28 cellular contexts compared by ENCODE assay signal in genomic region chr20:55090301-55090700, GRCh38.
"Had no signal": no experiment of that assay in that cellular context is flagged by ENCODE, and none has a peak within 500 bp of the region (broad histone marks: within the 10 kb centered on the region; RNA-seq: fewer than 3 reads in every experiment).

No MANE protein-coding gene starts in this region.

- H3K36me3 ChIP-seq: cardiac muscle cell, colonic mucosa, WERI-Rb-1 had no signal

- H3K27ac ChIP-seq: body of pancreas, cardiac muscle cell, colonic mucosa, WERI-Rb-1 had no signal

- H3K4me3 ChIP-seq: body of pancreas, cardiac muscle cell, colonic mucosa had no signal

- H3K4me1 ChIP-seq: body of pancreas, colonic mucosa had no signal

- FAIRE-seq: frontal cortex had no signal

- H3K9me3 ChIP-seq: body of pancreas, colonic mucosa had no signal

- ATAC-seq: activated CD4-positive, CD25-positive, alpha-beta regulatory T cell treated with anti-CD3 and anti-CD28 coated beads, Interleukin-2, amount 50 U/mL, for 24 hours; activated CD8-positive, alpha-beta T cell treated with anti-CD3 and anti-CD28 coated beads for 36 hours; activated T-cell treated with anti-CD3 and anti-CD28 coated beads, Interleukin-2, amount 50 U/mL, for 4 hours; activated T-helper 17 cell treated with anti-CD3 and anti-CD28 coated beads, Interleukin-2, amount 50 U/mL, for 72 hours; body of pancreas; esophagus mucosa; T-helper 17 cell had no signal

- H3K27me3 ChIP-seq: body of pancreas, cardiac muscle cell, colonic mucosa had no signal

- DNase-seq: activated B cell treated with CpG ODN at 0.5 μM for 24 hours; activated CD4-positive, alpha-beta T cell treated with anti-CD3 and anti-CD28 coated beads for 48 hours; activated CD4-positive, alpha-beta T cell treated with anti-CD3 and anti-CD28 coated beads, Interleukin-2, amount 50 U/mL, for 1 hour; activated CD4-positive, alpha-beta T cell treated with anti-CD3 and anti-CD28 coated beads, Interleukin-2, amount 50 U/mL, for 48 hours; activated CD8-positive, alpha-beta memory T cell treated with anti-CD3 and anti-CD28 coated beads for 24 hours; activated CD8-positive, alpha-beta T cell treated with anti-CD3 and anti-CD28 coated beads for 36 hours; activated effector memory CD4-positive, alpha-beta T cell treated with Interleukin-2 at 50 U/mL for 16 hours; activated gamma-delta T cell treated with Interleukin-2 at 50 U/mL for 16 hours; activated naive CD4-positive, alpha-beta T cell treated with anti-CD3 and anti-CD28 coated beads, Interleukin-2, amount 50 U/mL, for 16 hours; activated naive CD4-positive, alpha-beta T cell treated with Interleukin-2 at 50 U/mL for 16 hours; activated T-cell treated with anti-CD3 and anti-CD28 coated beads, Interleukin-2, amount 50 U/mL, for 4 hours; amygdala; aorta; body of pancreas; central memory CD4-positive, alpha-beta T cell; cerebellar nuclear complex; colonic mucosa; effector CD8-positive, alpha-beta T cell; foreskin fibroblast; head of caudate nucleus; T-helper 17 cell; T1000; WERI-Rb-1 had no signal
